ENCODE assay signal across 18 cellular contexts in the genomic region with DNA sequence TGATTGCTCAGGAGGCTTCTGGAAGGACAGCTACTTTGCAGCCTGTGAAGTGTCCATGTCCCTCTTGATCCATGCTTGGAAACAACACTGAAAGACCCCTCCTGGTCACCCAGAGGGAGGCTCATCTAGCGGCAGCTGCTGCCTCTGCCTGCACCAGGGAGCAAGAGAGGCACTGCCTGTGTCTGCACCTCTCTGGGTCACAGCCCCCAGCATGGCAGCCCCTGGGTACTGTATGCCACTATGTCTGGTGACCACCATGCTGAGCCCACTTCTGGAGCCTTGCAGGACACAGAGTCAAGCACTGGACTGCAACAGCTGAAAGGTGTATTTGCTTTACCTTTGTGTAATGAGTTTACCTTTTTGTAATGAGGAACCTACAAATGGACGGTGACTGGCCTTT.
"Had no signal": no experiment of that assay in that cellular context is flagged by ENCODE, and none has a peak within 500 bp of the region (broad histone marks: within the 10 kb centered on the region; RNA-seq: fewer than 3 reads in every experiment).

No MANE protein-coding gene starts in this region.

- H3K9me3 ChIP-seq: esophagus muscularis mucosa, gastroesophageal sphincter, heart left ventricle, left lung, lower lobe of right lung, mucosa of descending colon had no signal

- H3K27me3 ChIP-seq: esophagus muscularis mucosa, foreskin keratinocyte, gastroesophageal sphincter, hepatocyte had no signal

- H3K79me2 ChIP-seq: hepatocyte had no signal

- DNase-seq: dermis blood vessel endothelial cell; dorsolateral prefrontal cortex; effector CD4-positive, alpha-beta T cell; effector memory CD4-positive, alpha-beta T cell; foreskin keratinocyte; heart left ventricle; hypothalamus; immature natural killer cell; left cardiac atrium; left lung; left ventricle myocardium superior; lower lobe of right lung; mesenchymal stem cell; mucosa of descending colon had no signal

- H2AFZ ChIP-seq: hepatocyte had no signal

- H3K36me3 ChIP-seq: esophagus muscularis mucosa, gastroesophageal sphincter, heart left ventricle, left lung, lower lobe of right lung had no signal

- H3K27ac ChIP-seq: coronary artery, esophagus muscularis mucosa, foreskin keratinocyte, gastroesophageal sphincter, heart left ventricle, hepatocyte, left lung, lower lobe of right lung had no signal

- H3K4me1 ChIP-seq: foreskin keratinocyte, left lung, lower lobe of right lung had no signal

- H3K4me3 ChIP-seq: coronary artery, dorsolateral prefrontal cortex, esophagus muscularis mucosa, gastroesophageal sphincter, heart left ventricle, hepatocyte, left lung, lower lobe of right lung, mucosa of descending colon had no signal

- ATAC-seq: foreskin keratinocyte, gastroesophageal sphincter, heart left ventricle, left cardiac atrium, left lung, left ventricle myocardium superior, mucosa of descending colon had no signal

- H3K4me2 ChIP-seq: hepatocyte had no signal
